Comparison of ENCODE assay signal across 8 cellular contexts in the genomic region with DNA sequence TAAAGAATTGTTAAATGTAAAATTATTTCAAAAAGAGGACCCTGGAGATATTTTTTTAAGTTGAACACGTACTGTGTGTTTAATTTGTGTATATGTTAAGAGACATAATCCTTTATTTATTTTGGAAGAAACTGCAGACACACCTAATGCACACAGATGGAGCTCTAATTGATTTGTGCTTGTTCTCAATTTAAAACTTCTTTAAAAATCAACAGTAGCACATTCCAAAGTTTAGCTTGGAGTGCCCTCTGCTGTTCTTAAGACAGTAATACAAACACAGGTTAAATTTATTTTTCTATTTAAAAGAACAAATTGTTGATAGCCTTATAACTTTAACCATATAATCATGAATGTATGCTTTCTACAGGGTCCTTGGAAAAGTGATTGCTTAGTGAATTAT.
DNase-seq lines count a peak whose midpoint lies in the region; ATAC-seq and TF ChIP-seq lines count a peak whose summit lies in the region.

No MANE protein-coding gene starts in this region.

- CTCF ChIA-PET in activated CD4-positive, alpha-beta T cell treated with anti-CD3 and anti-CD28 coated beads for 36 hours (lab: Charles Lee) = interaction anchor here (0.6 to 2.3 kb wide), 3 partner anchors 11 to 341 kb away, joined by 3 to 5 read pairs (median 4); no protein-coding TSS in a partner anchor

- POLR2A ChIA-PET in activated CD4-positive, alpha-beta T cell treated with anti-CD3 and anti-CD28 coated beads for 36 hours (lab: Charles Lee) = no interaction called here

- no peak overlapping the region for H2BK5ac ChIP-seq in mesenchymal stem cell (ENCODE audit: low read depth, low read length, poor library complexity, severe bottlenecking)

- no peaks in the 10 kb centered on the region for H3K36me3 Mint-ChIP-seq in brain
- no peaks in the 10 kb centered on the region for H3K36me3 Mint-ChIP-seq in activated CD4-positive, alpha-beta T cell treated with anti-CD3 and anti-CD28 coated beads for 36 hours (ENCODE audit: low read depth)

- H2AFZ ChIP-seq in mesenchymal stem cell (ENCODE audit: low read depth, low read length) = no peak overlapping the region

- H3K14ac ChIP-seq in mesenchymal stem cell (ENCODE audit: low read length in 2 of 2) = no peak overlapping the region

- H3K4me2 ChIP-seq in mesenchymal stem cell (ENCODE audit: low read length, poor library complexity, severe bottlenecking) = no peak overlapping the region

- H3K9me3 ChIP-seq in mesenchymal stem cell (ENCODE audit: control insufficient read depth, low read length) = no peaks in the 10 kb centered on the region

- intact Hi-C loops in activated CD4-positive, alpha-beta T cell treated with anti-CD3 and anti-CD28 coated beads for 36 hours (cut with DNase I, micrococcal nuclease) = loop anchor here in 1 of 2 experiments (5.0 kb wide), 1 partner anchor 340 kb away; no protein-coding TSS in a partner anchor

- H3K4me3 ChIP-seq in mesenchymal stem cell (ENCODE audit: insufficient read depth in 1 of 2, low read depth in 1 of 2, low read length in 2 of 2) = no peak overlapping the region

- H3K36me3 ChIP-seq in mesenchymal stem cell (ENCODE audit: control insufficient read depth in 1 of 2, insufficient read depth in 2 of 2, low read depth in 1 of 2, low read length in 2 of 2) = no peaks in the 10 kb centered on the region

- DNase-seq in NCI-H510A treated with DMSO at 0.1 percent for 48 hours (lab: John Stamatoyannopoulos, UW) (peak; percentile 33), NCI-H510A (lab: John Stamatoyannopoulos, UW) (no peak), NCI-H2227 treated with DMSO at 0.1 percent for 48 hours (lab: John Stamatoyannopoulos, UW) (peak; percentile 5), mesenchymal stem cell (peak; percentile 22)
- no peak for DNase-seq in activated CD4-positive, alpha-beta T cell treated with anti-CD3 and anti-CD28 coated beads for 36 hours

- H3K4me1 Mint-ChIP-seq in brain = no peaks in the 10 kb centered on the region
- no peaks in the 10 kb centered on the region for H3K4me1 Mint-ChIP-seq in activated CD4-positive, alpha-beta T cell treated with anti-CD3 and anti-CD28 coated beads for 36 hours

- H2BK120ac ChIP-seq in mesenchymal stem cell (ENCODE audit: low read depth, low read length) = no peak overlapping the region

- TF ChIP-seq CTCF in brain (conservative IDR thresholded peaks at IDR 0.05) = peak; percentile 79 to 87

- no peak overlapping the region for H3K23ac ChIP-seq in mesenchymal stem cell (ENCODE audit: low read length in 2 of 2)

- no peak for ATAC-seq in GM21515 (IDR thresholded peaks at IDR 0.05; ENCODE audit: unreplicated experiment)
- ATAC-seq in GM19467 (IDR thresholded peaks at IDR 0.05; ENCODE audit: unreplicated experiment) = no peak
- ATAC-seq in activated CD4-positive, alpha-beta T cell treated with anti-CD3 and anti-CD28 coated beads for 36 hours = no peak

- H4K8ac ChIP-seq in mesenchymal stem cell (ENCODE audit: low read length) = no peak overlapping the region

- peaks cover 0 to 6% (median 0%) of the 10 kb centered on the region in 5 experiments for H3K9me3 Mint-ChIP-seq in brain
- H3K9me3 Mint-ChIP-seq in activated CD4-positive, alpha-beta T cell treated with anti-CD3 and anti-CD28 coated beads for 36 hours (ENCODE audit: low read depth) = no peaks in the 10 kb centered on the region

- no peak overlapping the region for H2BK12ac ChIP-seq in mesenchymal stem cell (ENCODE audit: low read length in 2 of 2)

- no peaks in the 10 kb centered on the region for H3K4me1 ChIP-seq in mesenchymal stem cell (ENCODE audit: control insufficient read depth, insufficient read depth, low read depth, low read length)

- no peak overlapping the region for H3K9ac ChIP-seq in mesenchymal stem cell (ENCODE audit: low read length)

- WGBS in mesenchymal stem cell = no CpG with 5 or more reads among the region's 1 CpG

- no peaks in the 10 kb centered on the region for H3K27me3 ChIP-seq in mesenchymal stem cell (ENCODE audit: control insufficient read depth in 1 of 2, insufficient read depth in 1 of 2, low read length in 2 of 2)

- no peak overlapping the region for H3K27ac ChIP-seq in mesenchymal stem cell (ENCODE audit: low read length, poor library complexity, severe bottlenecking)

- no peak overlapping the region for H3K18ac ChIP-seq in mesenchymal stem cell (ENCODE audit: low read depth in 1 of 2, low read length in 2 of 2)

- no peak overlapping the region for H3K4ac ChIP-seq in mesenchymal stem cell (ENCODE audit: low read depth in 1 of 2, low read length in 2 of 2)

- no peak overlapping the region for H3K4me3 Mint-ChIP-seq in brain
- H3K4me3 Mint-ChIP-seq in activated CD4-positive, alpha-beta T cell treated with anti-CD3 and anti-CD28 coated beads for 36 hours = no peak overlapping the region

- H2AK5ac ChIP-seq in mesenchymal stem cell (ENCODE audit: low read length, severe bottlenecking) = no peak overlapping the region

- no peak overlapping the region for H2BK15ac ChIP-seq in mesenchymal stem cell (ENCODE audit: low read depth, poor library complexity, severe bottlenecking)

- H3K27me3 Mint-ChIP-seq in brain = peaks cover 12% of the 10 kb centered on the region
- no peaks in the 10 kb centered on the region for H3K27me3 Mint-ChIP-seq in activated CD4-positive, alpha-beta T cell treated with anti-CD3 and anti-CD28 coated beads for 36 hours

- no peaks in the 10 kb centered on the region for H3K79me1 ChIP-seq in mesenchymal stem cell (replicated peaks; ENCODE audit: low read length, poor library complexity, severe bottlenecking)

- H4K91ac ChIP-seq in mesenchymal stem cell (ENCODE audit: low read length) = no peak overlapping the region

- no peak overlapping the region for H3K27ac Mint-ChIP-seq in brain
- H3K27ac Mint-ChIP-seq in activated CD4-positive, alpha-beta T cell treated with anti-CD3 and anti-CD28 coated beads for 36 hours = no peak overlapping the region

Comparison
In these comparisons a context has a peak if more than half of its experiments do, and no peak if none do; other contexts are left out.
1. DNase-seq: peak in NCI-H510A treated with DMSO at 0.1 percent for 48 hours (single experiment), NCI-H2227 treated with DMSO at 0.1 percent for 48 hours (single experiment) and mesenchymal stem cell (single experiment); none in NCI-H510A (single experiment) and activated CD4-positive, alpha-beta T cell treated with anti-CD3 and anti-CD28 coated beads for 36 hours (single experiment).